14 cellular contexts compared by ENCODE assay signal in genomic region chr10:119498889-119499864, GRCh38. TPM values are rescaled to one million over a fixed set of nuclear protein-coding genes. Genes with fewer than 3 reads are reported as not detected.
DNase-seq lines count a peak whose midpoint lies in the region; ATAC-seq, FAIRE-seq and TF ChIP-seq lines count a peak whose summit lies in the region.
"Had no signal": no experiment of that assay in that cellular context is flagged by ENCODE, and none has a peak within 500 bp of the region (broad histone marks: within the 10 kb centered on the region; RNA-seq: fewer than 3 reads in every experiment).

No MANE protein-coding gene starts in this region.

- H3K4me3 Mint-ChIP-seq in activated T-cell treated with anti-CD3 and anti-CD28 coated beads, Interleukin-2, amount 50 U/mL, for 72 hours: peak overlapping the region; percentile 61 to 70
- H3K4me3 Mint-ChIP-seq: B cell, endodermal cell, GM23338 had no signal

- no peaks in the 10 kb centered on the region for H3K79me2 ChIP-seq in HepG2 (ENCODE audit: insufficient read depth, low read length)

- H3K4me2 ChIP-seq in HepG2 (ENCODE audit: low read depth, low read length): peak overlapping the region; percentile 88
- H3K4me2 ChIP-seq: GM23338 had no signal

- H3K4me3 ChIP-seq in HepG2 (replicated peaks in 1 of 3; ENCODE audit: insufficient read depth in 1 of 3, low read depth in 2 of 3, low read length in 3 of 3) (peak overlapping the region; percentile 15 to 52 (median 25); a peak in 4 of 6 replicates), right lobe of liver (no peak overlapping the region), thymus (ENCODE audit: low read length) (no peak overlapping the region)
- H3K4me3 ChIP-seq: ascending aorta, GM23338 had no signal

- H3K4me1 ChIP-seq in HepG2 (ENCODE audit: insufficient read depth, low read length) (peaks cover 81% of the 10 kb centered on the region), right lobe of liver (no peaks in the 10 kb centered on the region), thymus (ENCODE audit: control insufficient read depth, insufficient read depth, low read length) (peaks cover 51% of the 10 kb centered on the region)
- H3K4me1 ChIP-seq: ascending aorta had no signal

- POLR2A ChIA-PET in HepG2 (lab: Yijun Ruan, JAX): interaction anchor here (0.6 to 1.4 kb wide), 3 partner anchors 9 to 293 kb away, joined by 3 to 5 read pairs (median 4); no protein-coding TSS in a partner anchor

- intact Hi-C loops in HepG2 (cut with micrococcal nuclease; ENCODE audit: unreplicated experiment): loop anchor here (5.0 kb wide), 1 partner anchor 43 kb away; the partner anchor contains the start of gene RGS10
- intact Hi-C loops in right lobe of liver (cut with DNase I): no loop called here

- ATAC-seq in HepG2: peak; percentile 87
- ATAC-seq in right lobe of liver: no peak
- no peak for ATAC-seq in activated T-cell treated with anti-CD3 and anti-CD28 coated beads, Interleukin-2, amount 50 U/mL, for 72 hours (replicated peaks in 1 of 2)
- no peak for ATAC-seq in GM18502 (IDR thresholded peaks at IDR 0.05; ENCODE audit: poor library complexity, unreplicated experiment)
- ATAC-seq: GM23338, sciatic nerve had no signal

- TF ChIP-seq EP300 in HepG2 (IDR thresholded peaks at IDR 0.05; ENCODE audit: low read depth in 2 of 2, low read length in 2 of 2) (peak in 1 of 2 experiments; percentile 70; a peak in 2 of 4 replicates), HepG2 (CRISPR knock-in tag; IDR thresholded peaks at IDR 0.05; ENCODE audit: borderline replicate concordance) (peak; percentile 72)

- H2AFZ ChIP-seq in HepG2 (ENCODE audit: low read length): no peak overlapping the region
- H2AFZ ChIP-seq: GM23338 had no signal

- FAIRE-seq in HepG2 (lab: Jason Lieb, UNC): peak; percentile 90

- H3K27me3 ChIP-seq in HepG2 (ENCODE audit: control insufficient read depth in 1 of 2, insufficient read depth in 2 of 2, low read length in 2 of 2) (no peaks in the 10 kb centered on the region; a peak in 1 of 5 replicates), right lobe of liver (no peaks in the 10 kb centered on the region), thymus (ENCODE audit: control insufficient read depth, insufficient read depth) (no peaks in the 10 kb centered on the region)
- H3K27me3 ChIP-seq: ascending aorta had no signal

- CTCF ChIA-PET in HepG2 (lab: Yijun Ruan, JAX; ENCODE audit: low intra/inter-chr PET ratio, low total read pairs): no interaction called here

- DNase-seq in HepG2 (ENCODE audit: low spot score): peak; percentile 91
- no peak for DNase-seq in right lobe of liver
- DNase-seq in activated T-cell treated with anti-CD3 and anti-CD28 coated beads, Interleukin-2, amount 50 U/mL, for 72 hours: no peak
- peak; percentile 58 for DNase-seq in hepatic stellate cell (ENCODE audit: low spot score)
- no peak for DNase-seq in COLO668 (lab: John Stamatoyannopoulos, UW; ENCODE audit: unreplicated experiment)
- DNase-seq in AG08395 (ENCODE audit: low spot score): no peak
- DNase-seq: endodermal cell, NCI-H1105 had no signal

- H3K27ac ChIP-seq in HepG2 (ENCODE audit: extremely low read length, insufficient read depth, low read length) (peak overlapping the region; percentile 61), right lobe of liver (no peak overlapping the region), thymus (ENCODE audit: low read depth) (peak overlapping the region; percentile 3)
- H3K27ac ChIP-seq: ascending aorta had no signal

- H3K9ac ChIP-seq in HepG2 (ENCODE audit: insufficient read depth, low read depth, low read length): peak overlapping the region; percentile 48

- TF ChIP-seq RAD21 in HepG2 (CRISPR knock-in tag; IDR thresholded peaks at IDR 0.05): no peak

- TF ChIP-seq POLR2A in HepG2 (IDR thresholded peaks at IDR 0.05; ENCODE audit: insufficient read depth in 1 of 2, low read depth in 2 of 2, low read length in 2 of 2) (no peak), right lobe of liver (IDR thresholded peaks at IDR 0.05) (no peak)

- peak overlapping the region; percentile 66 for H3K27ac Mint-ChIP-seq in activated T-cell treated with anti-CD3 and anti-CD28 coated beads, Interleukin-2, amount 50 U/mL, for 72 hours
- H3K27ac Mint-ChIP-seq: B cell, endodermal cell, GM23338 had no signal

- WGBS in HepG2 (ENCODE audit: low lambda C conversion rate): 4% methylated on average over 14 of the region's 14 CpGs
- WGBS in right lobe of liver (ENCODE audit: insufficient coverage, low coverage, low lambda C conversion rate, missing lambda C conversion rate): 40% methylated on average over 12 of the region's 14 CpGs
- WGBS in thymus: 93% methylated on average over 14 of the region's 14 CpGs

- TF ChIP-seq CTCF in HepG2 (CRISPR knock-in tag; IDR thresholded peaks at IDR 0.05): peak; percentile 18; the same call in 1 of the 2 replicates
- TF ChIP-seq CTCF in right lobe of liver (IDR thresholded peaks at IDR 0.05): no peak

- H3K9me3 ChIP-seq in HepG2 (ENCODE audit: low read length): no peaks in the 10 kb centered on the region
- no peaks in the 10 kb centered on the region for H3K9me3 ChIP-seq in right lobe of liver
- no peaks in the 10 kb centered on the region for H3K9me3 ChIP-seq in thymus (ENCODE audit: control insufficient read depth)
- H3K9me3 ChIP-seq: ascending aorta had no signal

- H4K20me1 ChIP-seq in HepG2 (ENCODE audit: insufficient read depth, low read length): no peaks in the 10 kb centered on the region

- no peaks in the 10 kb centered on the region for H3K9me3 Mint-ChIP-seq in activated T-cell treated with anti-CD3 and anti-CD28 coated beads, Interleukin-2, amount 50 U/mL, for 72 hours
- H3K9me3 Mint-ChIP-seq: endodermal cell, GM23338 had no signal

- H3K27me3 Mint-ChIP-seq in activated T-cell treated with anti-CD3 and anti-CD28 coated beads, Interleukin-2, amount 50 U/mL, for 72 hours (ENCODE audit: low read depth): no peaks in the 10 kb centered on the region
- H3K27me3 Mint-ChIP-seq: B cell had no signal

- no TSS peak for BruUV-seq in HepG2 (replicated peaks; lab: Mats Ljungman, UMichigan)

- H3K4me1 Mint-ChIP-seq in activated T-cell treated with anti-CD3 and anti-CD28 coated beads, Interleukin-2, amount 50 U/mL, for 72 hours (ENCODE audit: low read depth): peaks cover 100% of the 10 kb centered on the region

- H3K36me3 ChIP-seq in HepG2 (replicated peaks in 1 of 2; ENCODE audit: control insufficient read depth in 1 of 2, insufficient read depth in 2 of 2, low read length in 2 of 2) (no peaks in the 10 kb centered on the region), right lobe of liver (no peaks in the 10 kb centered on the region), thymus (ENCODE audit: control insufficient read depth, insufficient read depth) (peaks cover 24% of the 10 kb centered on the region)
- H3K36me3 ChIP-seq: ascending aorta had no signal

- in situ Hi-C loops in HepG2 (cut with HindIII; ENCODE audit: extremely low pct_ligation_motif_present, low pct_unique_long_range_greater_than_20kb): no loop called here

- peaks cover 2 to 18% of the 10 kb centered on the region in 2 donors for H3K36me3 Mint-ChIP-seq in activated T-cell treated with anti-CD3 and anti-CD28 coated beads, Interleukin-2, amount 50 U/mL, for 72 hours (ENCODE audit: insufficient read depth in 2 of 2)

TF ChIP-seq in HepG2, 621 proteins besides CTCF, POLR2A, EP300 and RAD21 (continues in another document):
- TF ChIP-seq ZNF446 (CRISPR knock-in tag; IDR thresholded peaks at IDR 0.05): 0 out of 2 replicates have a peak, but pooled peaks have one; percentile 19
- TF ChIP-seq ZNF564 (CRISPR knock-in tag; IDR thresholded peaks at IDR 0.05): peak; percentile 40; the same call in 1 of the 2 replicates
- TF ChIP-seq ZNF556 (CRISPR knock-in tag; IDR thresholded peaks at IDR 0.05; ENCODE audit: borderline replicate concordance): 0 out of 2 replicates have a peak, but pooled peaks have one; percentile 36
- TF ChIP-seq ZNF282 (IDR thresholded peaks at IDR 0.05; ENCODE audit: partially characterized antibody): no peak
- TF ChIP-seq ZNF607 (CRISPR knock-in tag; IDR thresholded peaks at IDR 0.05; ENCODE audit: borderline replicate concordance): peak; percentile 24; the same call in 1 of the 2 replicates
- TF ChIP-seq FOXP1 (IDR thresholded peaks at IDR 0.05): no peak
- TF ChIP-seq FOXP1 (CRISPR knock-in tag; IDR thresholded peaks at IDR 0.05): peak; percentile 44; the same call in 1 of the 2 replicates
- no peak for TF ChIP-seq GATA4 (IDR thresholded peaks at IDR 0.05; ENCODE audit: borderline replicate concordance, low read depth)
- TF ChIP-seq NCOR1 (IDR thresholded peaks at IDR 0.05; ENCODE audit: borderline replicate concordance, low read length): 0 out of 2 replicates have a peak, but pooled peaks have one; percentile 38
- no peak for TF ChIP-seq PHF20 (CRISPR knock-in tag; IDR thresholded peaks at IDR 0.05)

RNA-seq across cellular contexts. Expression of gene RGS10, which starts 43.3 kb away (rescaled TPM):
- 1.1 and 1.7 TPM in 2 replicates for total RNA-seq in HepG2 (2016; rRNA removed; fragmentation: Illumina TruSeq; extraction: Trizol)
- 2.3 and 4.0 TPM in 2 replicates for total RNA-seq in HepG2 (2016; cell fraction: cytosol; rRNA removed; fragmentation: Illumina TruSeq; extraction: Trizol; ENCODE audit: low read depth)
- 1.3 and 2.0 TPM in 2 replicates for total RNA-seq in HepG2 (2016; cell fraction: insoluble cytoplasmic fraction; rRNA removed; fragmentation: Illumina TruSeq; extraction: Trizol)
- 2.3 and 2.4 TPM in 2 replicates for total RNA-seq in HepG2 (2016; cell fraction: membrane; rRNA removed; fragmentation: Illumina TruSeq; extraction: Trizol)
- total RNA-seq in HepG2 (2016; cell fraction: nucleus; rRNA removed; fragmentation: Illumina TruSeq; extraction: Trizol): 0.78 and 1.1 TPM in 2 replicates
- 4.1 and 5.1 TPM in 2 replicates for polyA plus RNA-seq in HepG2 (2011; rRNA removed)
- polyA plus RNA-seq in HepG2 (2011; cell fraction: cytosol; rRNA removed): 2.9 and 4.0 TPM in 2 replicates
- 1.2 and 1.3 TPM in 2 replicates for polyA plus RNA-seq in HepG2 (2011; cell fraction: nucleus; rRNA removed)
- 1.4 and 3.1 TPM in 2 replicates for polyA plus RNA-seq in HepG2 (2012)
- 3.3 and 5.1 TPM in 2 replicates for polyA plus RNA-seq in HepG2 (2016; cell fraction: cytosol; fragmentation: Illumina TruSeq; extraction: Trizol; ENCODE audit: low read depth)
- 2.4 and 3.6 TPM in 2 replicates for polyA plus RNA-seq in HepG2 (2016; cell fraction: insoluble cytoplasmic fraction; fragmentation: Illumina TruSeq; extraction: Trizol; ENCODE audit: low read depth)
- 3.3 TPM in 2 replicates for polyA plus RNA-seq in HepG2 (2016; cell fraction: membrane; fragmentation: Illumina TruSeq; extraction: Trizol; ENCODE audit: low read depth)
- 0.67 and 1.8 TPM in 2 replicates for polyA plus RNA-seq in HepG2 (2016; cell fraction: nucleus; fragmentation: Illumina TruSeq; extraction: Trizol; ENCODE audit: insufficient read depth, low read depth)
- 1.3 and 2.3 TPM in 2 replicates for polyA minus RNA-seq in HepG2 (2011; rRNA and poly(A)+ RNA removed; ENCODE audit: low replicate concordance)
- polyA minus RNA-seq in HepG2 (2011; cell fraction: cytosol; rRNA and poly(A)+ RNA removed): 1.3 and 2.1 TPM in 2 replicates
- polyA minus RNA-seq in HepG2 (2011; cell fraction: nucleus; rRNA and poly(A)+ RNA removed): 0.99 and 1.8 TPM in 2 replicates
- 1 to 10 TPM in 5 of 6 experiments, under 1 TPM in 1; 0.95 to 5.2 (median 3.7) TPM for total RNA-seq in right lobe of liver
- total RNA-seq in activated T-cell treated with anti-CD3 and anti-CD28 coated beads, Interleukin-2, amount 50 U/mL, for 72 hours: 100 to 1,000 TPM; 161 to 208 TPM
- polyA plus RNA-seq in thymus: 304 TPM

Comparison
In these comparisons a context has a peak if more than half of its experiments do, and no peak if none do; other contexts are left out.
1. DNase-seq: peak in HepG2 (single experiment) and hepatic stellate cell (single experiment); none in right lobe of liver (0 of 3), activated T-cell treated with anti-CD3 and anti-CD28 coated beads, Interleukin-2, amount 50 U/mL, for 72 hours (0 of 2), COLO668 (single experiment) and AG08395 (single experiment).
2. H3K27ac ChIP-seq: peak in HepG2 (single experiment) and thymus (single experiment); none in right lobe of liver (0 of 3).
3. H3K4me3 ChIP-seq: peak in HepG2 (3 of 3); none in right lobe of liver (0 of 3) and thymus (single experiment).
4. RNA of gene RGS10, which starts 43.3 kb away (total RNA-seq): 161 to 208 TPM in activated T-cell treated with anti-CD3 and anti-CD28 coated beads, Interleukin-2, amount 50 U/mL, for 72 hours; 0.95 to 5.2 TPM in right lobe of liver and 0.78 to 4.0 TPM in HepG2; every median in the first group is over 10 times any median in the second.